In the genomic region with DNA sequence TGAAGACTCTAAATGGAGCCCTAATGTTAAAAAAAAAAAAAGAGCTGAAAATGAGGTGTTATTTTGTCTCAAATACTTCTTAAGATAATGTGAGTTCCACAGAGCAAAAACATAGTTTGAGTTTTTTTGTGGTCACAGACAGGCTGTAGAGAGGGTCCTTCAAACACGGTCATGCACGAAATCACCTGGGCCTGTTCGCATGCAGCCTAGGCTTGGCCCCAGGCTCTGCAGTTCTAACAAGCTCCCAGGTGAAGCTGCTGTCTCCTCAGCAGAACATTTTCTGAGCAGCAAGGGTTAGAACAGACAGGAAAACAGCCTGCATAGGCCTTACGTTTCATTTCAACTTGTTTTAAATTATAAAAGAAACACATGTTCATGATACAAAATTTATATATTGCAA, we compare ENCODE assay signal across 20 cellular contexts.
"Had no signal": no experiment of that assay in that cellular context is flagged by ENCODE, and none has a peak within 500 bp of the region (broad histone marks: within the 10 kb centered on the region; RNA-seq: fewer than 3 reads in every experiment).

No MANE protein-coding gene starts in this region.

- DNase-seq: effector memory CD4-positive, alpha-beta T cell; gastrocnemius medialis; heart right ventricle; hypothalamus; kidney glomerular epithelial cell; mesendoderm; naive B cell; occipital lobe; pancreas; right cardiac atrium; small intestine; stimulated activated CD4-positive, alpha-beta T cell treated with anti-CD3 and anti-CD28 coated beads, Interleukin-12 subunit alpha, Interleukin-12 subunit beta, amount 100 ng/mL, for 4 hours; stimulated activated naive CD4-positive, alpha-beta T cell; stomach; substantia nigra; trophoblast cell had no signal

- H3K4me3 ChIP-seq: gastrocnemius medialis, heart right ventricle, pancreas, stomach, thoracic aorta had no signal

- H3K4me1 ChIP-seq: gastrocnemius medialis, heart right ventricle, pancreas, stomach had no signal

- H3K9me3 ChIP-seq: gastrocnemius medialis, pancreas, stomach, thoracic aorta had no signal

- ATAC-seq: esophagus mucosa, gastrocnemius medialis, heart right ventricle, pancreas, right cardiac atrium had no signal

- FAIRE-seq: endometrium, islet of Langerhans, pancreas, small intestine had no signal

- H3K36me3 ChIP-seq: gastrocnemius medialis, heart right ventricle, pancreas, stomach, thoracic aorta had no signal

- H3K27ac ChIP-seq: gastrocnemius medialis, heart right ventricle, pancreas, stomach, thoracic aorta had no signal

- H3K27me3 ChIP-seq: gastrocnemius medialis, heart right ventricle, pancreas had no signal
